Comparison of ENCODE assay signal across 16 cellular contexts in the genomic region with DNA sequence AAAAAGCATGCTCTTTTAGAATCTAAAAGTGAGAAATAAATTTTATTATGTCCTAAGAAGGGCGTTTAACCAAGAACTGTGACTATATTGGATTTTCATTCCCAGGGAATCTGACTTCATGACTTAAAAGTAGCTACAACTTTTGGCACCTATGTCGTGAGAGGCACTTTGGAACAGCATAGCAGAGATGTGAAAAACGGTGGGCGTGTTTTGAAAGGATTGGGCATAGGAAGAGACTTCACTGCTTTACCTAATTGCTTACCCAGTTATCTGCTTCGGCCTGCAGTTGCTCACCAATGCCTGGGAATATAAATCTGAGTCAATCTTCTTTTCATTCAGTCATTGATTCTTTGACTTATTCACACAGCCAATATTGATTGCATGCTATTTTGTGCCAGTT.
A peak's percentile ranks its signal among the peaks of the same experiment; 100 is the strongest.
DNase-seq lines count a peak whose midpoint lies in the region; ATAC-seq and TF ChIP-seq lines count a peak whose summit lies in the region.
"Had no signal": no experiment of that assay in that cellular context is flagged by ENCODE, and none has a peak within 500 bp of the region (broad histone marks: within the 10 kb centered on the region; RNA-seq: fewer than 3 reads in every experiment).

No MANE protein-coding gene starts in this region.

- no peaks in the 10 kb centered on the region for H3K4me1 Mint-ChIP-seq in activated CD4-positive, alpha-beta T cell treated with anti-CD3 and anti-CD28 coated beads for 36 hours
- no peaks in the 10 kb centered on the region for H3K4me1 Mint-ChIP-seq in activated CD4-positive, alpha-beta T cell treated with anti-CD3 and anti-CD28 coated beads, Interleukin-2, amount 10 ng/mL, durations not matched to agents 7 days and 5 days
- H3K4me1 Mint-ChIP-seq: CD4-positive, alpha-beta memory T cell had no signal

- H3K27ac ChIP-seq in neural cell (ENCODE audit: low read length): peak overlapping the region; percentile 84

- no peak overlapping the region for H2AFZ ChIP-seq in neural cell (ENCODE audit: low read depth, low read length)

- CTCF ChIA-PET in activated CD4-positive, alpha-beta T cell treated with anti-CD3 and anti-CD28 coated beads for 36 hours (lab: Charles Lee): no interaction called here
- CTCF ChIA-PET in activated CD4-positive, alpha-beta T cell treated with anti-CD3 and anti-CD28 coated beads, Interleukin-2, amount 10 ng/mL, durations not matched to agents 7 days and 5 days (lab: Charles Lee): no interaction called here

- intact Hi-C loops in activated CD4-positive, alpha-beta T cell treated with anti-CD3 and anti-CD28 coated beads for 36 hours (cut with DNase I, micrococcal nuclease): no loop called here

- peak; percentile 20 for ATAC-seq in left lobe of liver
- ATAC-seq in SK-N-SH treated with all-trans-retinoic acid at 6 μM for 48 hours: no peak
- no peak for ATAC-seq in activated CD4-positive, alpha-beta T cell treated with anti-CD3 and anti-CD28 coated beads for 36 hours

- no peaks in the 10 kb centered on the region for H3F3A ChIP-seq in neural cell (ENCODE audit: insufficient read depth, low read length, poor library complexity, severe bottlenecking)

- H3K9me3 ChIP-seq in neural cell (ENCODE audit: low read length): no peaks in the 10 kb centered on the region
- H3K9me3 ChIP-seq: HAP-1 had no signal

- H3K9ac ChIP-seq in neural cell (ENCODE audit: low read length): no peak overlapping the region

- no peaks in the 10 kb centered on the region for H3K79me2 ChIP-seq in neural cell (replicated peaks; ENCODE audit: insufficient read depth, low read length)

- peak overlapping the region; percentile 35 for H3K4me3 ChIP-seq in neural cell (ENCODE audit: low read length)
- H3K4me3 ChIP-seq: HAP-1 had no signal

- H3K9me2 ChIP-seq in neural cell (ENCODE audit: insufficient read depth, low read length): no peaks in the 10 kb centered on the region

- H3K9me3 Mint-ChIP-seq in activated CD4-positive, alpha-beta T cell treated with anti-CD3 and anti-CD28 coated beads for 36 hours (ENCODE audit: low read depth): peaks cover 5% of the 10 kb centered on the region
- H3K9me3 Mint-ChIP-seq in activated CD4-positive, alpha-beta T cell treated with anti-CD3 and anti-CD28 coated beads, Interleukin-2, amount 10 ng/mL, durations not matched to agents 7 days and 5 days: peaks cover 7% of the 10 kb centered on the region

- TF ChIP-seq RAD21 in neural cell (conservative IDR thresholded peaks at IDR 0.05): no peak

- H3K27me3 Mint-ChIP-seq in activated CD4-positive, alpha-beta T cell treated with anti-CD3 and anti-CD28 coated beads for 36 hours: no peaks in the 10 kb centered on the region
- H3K27me3 Mint-ChIP-seq in activated CD4-positive, alpha-beta T cell treated with anti-CD3 and anti-CD28 coated beads, Interleukin-2, amount 10 ng/mL, durations not matched to agents 7 days and 5 days: no peaks in the 10 kb centered on the region
- H3K27me3 Mint-ChIP-seq: CD4-positive, alpha-beta memory T cell had no signal

- no peak for TF ChIP-seq CTCF in neural cell (IDR thresholded peaks at IDR 0.05; ENCODE audit: poor library complexity, severe bottlenecking)

- peak overlapping the region; percentile 33 for H3K4me2 ChIP-seq in neural cell (ENCODE audit: low read length)

- DNase-seq in left lobe of liver (ENCODE audit: low spot score): no peak
- DNase-seq in superior temporal gyrus (ENCODE audit: extremely low spot score): peak; percentile 76
- DNase-seq in activated CD4-positive, alpha-beta T cell treated with anti-CD3 and anti-CD28 coated beads for 36 hours: no peak
- no peak for DNase-seq in activated CD4-positive, alpha-beta T cell treated with anti-CD3 and anti-CD28 coated beads, Interleukin-2, amount 10 ng/mL, durations not matched to agents 7 days and 5 days
- DNase-seq: C1 segment of cervical spinal cord; Calu3; CD4-positive, alpha-beta memory T cell; COR-L47; DMS53; DMS79 treated with DMSO at 0.1 percent for 48 hours; GF-D8; GOT3; HFFc6 had no signal

- no peak overlapping the region for H3K27ac Mint-ChIP-seq in activated CD4-positive, alpha-beta T cell treated with anti-CD3 and anti-CD28 coated beads for 36 hours
- H3K27ac Mint-ChIP-seq in activated CD4-positive, alpha-beta T cell treated with anti-CD3 and anti-CD28 coated beads, Interleukin-2, amount 10 ng/mL, durations not matched to agents 7 days and 5 days: no peak overlapping the region
- H3K27ac Mint-ChIP-seq: CD4-positive, alpha-beta memory T cell; HFFc6 had no signal

- H4K20me1 ChIP-seq in neural cell (ENCODE audit: insufficient read depth): no peaks in the 10 kb centered on the region

- TF ChIP-seq EP300 in neural cell (conservative IDR thresholded peaks at IDR 0.05; ENCODE audit: poor library complexity, severe bottlenecking): no peak

- H3K27me3 ChIP-seq in neural cell (ENCODE audit: insufficient read depth, low read depth, low read length): no peaks in the 10 kb centered on the region

- POLR2A ChIA-PET in activated CD4-positive, alpha-beta T cell treated with anti-CD3 and anti-CD28 coated beads for 36 hours (lab: Charles Lee): no interaction called here
- POLR2A ChIA-PET in activated CD4-positive, alpha-beta T cell treated with anti-CD3 and anti-CD28 coated beads, Interleukin-2, amount 10 ng/mL, durations not matched to agents 7 days and 5 days (lab: Charles Lee): no interaction called here

- no peak overlapping the region for H3K4me3 Mint-ChIP-seq in activated CD4-positive, alpha-beta T cell treated with anti-CD3 and anti-CD28 coated beads for 36 hours
- H3K4me3 Mint-ChIP-seq in activated CD4-positive, alpha-beta T cell treated with anti-CD3 and anti-CD28 coated beads, Interleukin-2, amount 10 ng/mL, durations not matched to agents 7 days and 5 days: no peak overlapping the region
- H3K4me3 Mint-ChIP-seq: CD4-positive, alpha-beta memory T cell; HFFc6 had no signal

- H3K36me3 ChIP-seq in neural cell (ENCODE audit: insufficient read depth, low read length): no peaks in the 10 kb centered on the region
- H3K36me3 ChIP-seq: HAP-1 had no signal

- no peaks in the 10 kb centered on the region for H3K36me3 Mint-ChIP-seq in activated CD4-positive, alpha-beta T cell treated with anti-CD3 and anti-CD28 coated beads for 36 hours (ENCODE audit: low read depth)
- no peaks in the 10 kb centered on the region for H3K36me3 Mint-ChIP-seq in activated CD4-positive, alpha-beta T cell treated with anti-CD3 and anti-CD28 coated beads, Interleukin-2, amount 10 ng/mL, durations not matched to agents 7 days and 5 days (ENCODE audit: low read depth)
- H3K36me3 Mint-ChIP-seq: CD4-positive, alpha-beta memory T cell had no signal

TF ChIP-seq in neural cell, 6 proteins besides CTCF, POLR2A, EP300 and RAD21 (continues in another document):
- TF ChIP-seq SMC3 (conservative IDR thresholded peaks at IDR 0.05; ENCODE audit: poor library complexity): no peak
- no peak for TF ChIP-seq TAF1 (IDR thresholded peaks at IDR 0.05; ENCODE audit: low read depth)
- TF ChIP-seq EZH2 (IDR thresholded peaks at IDR 0.05; ENCODE audit: borderline replicate concordance, insufficient read depth, low read length, poor library complexity, severe bottlenecking): no peak
- no peak for TF ChIP-seq POLR2AphosphoS5 (IDR thresholded peaks at IDR 0.05)

TF ChIP-seq in SK-N-SH treated with all-trans-retinoic acid at 6 μM for 48 hours, 23 proteins besides CTCF, POLR2A, EP300 and RAD21 (continues in another document):
- TF ChIP-seq, protein P1, sequence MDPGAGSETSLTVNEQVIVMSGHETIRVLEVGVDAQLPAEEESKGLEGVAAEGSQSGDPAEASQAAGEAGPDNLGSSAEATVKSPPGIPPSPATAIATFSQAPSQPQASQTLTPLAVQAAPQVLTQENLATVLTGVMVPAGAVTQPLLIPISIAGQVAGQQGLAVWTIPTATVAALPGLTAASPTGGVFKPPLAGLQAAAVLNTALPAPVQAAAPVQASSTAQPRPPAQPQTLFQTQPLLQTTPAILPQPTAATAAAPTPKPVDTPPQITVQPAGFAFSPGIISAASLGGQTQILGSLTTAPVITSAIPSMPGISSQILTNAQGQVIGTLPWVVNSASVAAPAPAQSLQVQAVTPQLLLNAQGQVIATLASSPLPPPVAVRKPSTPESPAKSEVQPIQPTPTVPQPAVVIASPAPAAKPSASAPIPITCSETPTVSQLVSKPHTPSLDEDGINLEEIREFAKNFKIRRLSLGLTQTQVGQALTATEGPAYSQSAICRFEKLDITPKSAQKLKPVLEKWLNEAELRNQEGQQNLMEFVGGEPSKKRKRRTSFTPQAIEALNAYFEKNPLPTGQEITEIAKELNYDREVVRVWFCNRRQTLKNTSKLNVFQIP (CRISPR knock-in tag; IDR thresholded peaks at IDR 0.05; ENCODE audit: borderline replicate concordance, low read depth): no peak
- TF ChIP-seq CSDC2 (CRISPR knock-in tag; IDR thresholded peaks at IDR 0.05): no peak
- no peak for TF ChIP-seq SNAI2 (CRISPR knock-in tag; IDR thresholded peaks at IDR 0.05)
- TF ChIP-seq ZFP30 (CRISPR knock-in tag; IDR thresholded peaks at IDR 0.05): no peak
- TF ChIP-seq TSHZ2 (CRISPR knock-in tag; IDR thresholded peaks at IDR 0.05): no peak
- TF ChIP-seq ZC3H10 (CRISPR knock-in tag; IDR thresholded peaks at IDR 0.05): no peak
